ENCODE assay signal across 8 cellular contexts in the genomic region with DNA sequence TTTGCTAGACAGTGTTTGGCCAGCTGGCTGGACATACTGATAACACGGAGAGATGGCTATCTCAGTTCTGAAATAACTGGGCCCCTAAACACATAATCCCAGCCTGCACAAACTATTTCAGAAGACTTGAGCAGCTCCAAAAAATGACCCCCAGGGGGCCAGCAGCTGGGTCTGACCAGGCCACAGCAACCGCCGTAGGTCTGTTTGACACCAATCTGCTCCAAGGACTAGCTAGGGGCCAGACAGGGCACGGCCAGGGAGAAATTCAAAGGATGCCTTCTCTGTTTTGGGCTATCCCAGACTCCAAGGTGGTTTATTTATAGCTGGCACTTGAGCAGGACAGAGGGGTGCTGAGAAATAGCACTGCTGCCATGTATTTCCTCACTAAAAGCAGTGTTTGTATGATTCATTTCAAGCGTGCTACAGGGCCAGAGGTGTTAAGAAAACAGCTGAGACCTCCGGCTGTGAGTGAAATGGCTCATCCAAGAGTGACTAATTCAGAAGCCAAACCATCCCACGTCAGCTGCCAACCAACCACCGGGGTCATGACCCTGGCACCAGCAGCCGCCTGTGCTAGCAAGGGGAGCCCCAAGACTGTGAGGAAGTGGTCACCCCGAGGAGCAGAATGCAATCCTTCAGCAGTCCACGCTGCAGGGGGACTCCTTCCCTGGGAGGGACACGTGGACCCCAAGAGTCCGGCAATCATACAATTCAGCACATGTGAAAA. TPM values are rescaled to one million over a fixed set of nuclear protein-coding genes. Genes with fewer than 3 reads are reported as not detected.
DNase-seq lines count a peak whose midpoint lies in the region; ATAC-seq, FAIRE-seq and TF ChIP-seq lines count a peak whose summit lies in the region.

No MANE protein-coding gene starts in this region.

- no peak for TF ChIP-seq EP300 in gastroesophageal sphincter (IDR thresholded peaks at IDR 0.05)

- in situ Hi-C loops in gastrocnemius medialis (cut with MboI; ENCODE audit: low sequenced_read_pairs in 4 of 4): no loop called here

- H3K9me3 ChIP-seq in gastroesophageal sphincter (no peaks in the 10 kb centered on the region), gastrocnemius medialis (no peaks in the 10 kb centered on the region)

- no peaks in the 10 kb centered on the region for H3K27me3 ChIP-seq in gastroesophageal sphincter
- H3K27me3 ChIP-seq in gastrocnemius medialis: no peaks in the 10 kb centered on the region
- no peaks in the 10 kb centered on the region for H3K27me3 ChIP-seq in H7 (ENCODE audit: control insufficient read depth, insufficient read depth, low read length)

- peaks cover 0 to 22% of the 10 kb centered on the region in 2 donors for H3K36me3 ChIP-seq in gastroesophageal sphincter
- H3K36me3 ChIP-seq in gastrocnemius medialis: no peaks in the 10 kb centered on the region
- no peaks in the 10 kb centered on the region; the same call in none of the 2 replicates for H3K36me3 ChIP-seq in H7 (replicated peaks; ENCODE audit: control insufficient read depth, insufficient read depth, low read length)

- peak overlapping the region in 3 of 4 donors; percentile 71 to 77 (median 76) for H3K27ac ChIP-seq in gastroesophageal sphincter
- H3K27ac ChIP-seq in gastrocnemius medialis: peak overlapping the region; percentile 88 to 97 (median 90)

- no peak for TF ChIP-seq CTCF in gastroesophageal sphincter (IDR thresholded peaks at IDR 0.05)
- TF ChIP-seq CTCF in gastrocnemius medialis (IDR thresholded peaks at IDR 0.05 in 4 of 5, conservative IDR thresholded peaks at IDR 0.05 in 1 of 5): peak in 1 of 5 experiments; percentile 12

- H3K4me3 ChIP-seq in gastroesophageal sphincter: no peak overlapping the region
- peak overlapping the region in 1 of 4 donors; percentile 24 for H3K4me3 ChIP-seq in gastrocnemius medialis
- no peak overlapping the region for H3K4me3 ChIP-seq in H7 (ENCODE audit: insufficient read depth, low read depth, low read length)

- TF ChIP-seq POLR2A in gastroesophageal sphincter (IDR thresholded peaks at IDR 0.05) (no peak), gastrocnemius medialis (IDR thresholded peaks at IDR 0.05) (no peak)

- intact Hi-C loops in gastrocnemius medialis (cut with DNase I; ENCODE audit: low total_unique reads): loop anchor here (2.0 kb wide), 1 partner anchor 52 kb away; a partner anchor contains a TSS

- peaks cover 0 to 90% (median 23%) of the 10 kb centered on the region in 3 donors for H3K4me1 ChIP-seq in gastroesophageal sphincter
- H3K4me1 ChIP-seq in gastrocnemius medialis: peaks cover 31 to 46% of the 10 kb centered on the region in 2 donors

- ATAC-seq in HG03039 (IDR thresholded peaks at IDR 0.05; ENCODE audit: unreplicated experiment) (peak; percentile 54), gastroesophageal sphincter (peak; percentile 91), gastrocnemius medialis (peak; percentile 95 to 96)

- WGBS in gastroesophageal sphincter (ENCODE audit: low coverage in 1 of 2), 2 donors: 29 to 35% methylated on average over 2 to 3 of the region's 13 CpGs

- FAIRE-seq in RCC 7860 (lab: Jason Lieb, UNC): peak; percentile 83

- DNase-seq in NOMO-1 (lab: John Stamatoyannopoulos, UW; ENCODE audit: unreplicated experiment in 2 of 2) (peak; percentile 58 to 70), NOMO-1 treated with dmso at 0.1 percent for 144 hours (lab: John Stamatoyannopoulos, UW; ENCODE audit: unreplicated experiment) (no peak), RCC 7860 (ENCODE audit: low spot score) (peak; percentile 87), gastrocnemius medialis (peak; percentile 74 to 89), H7 (no peak)
- peak; percentile 65 for DNase-seq in activated effector memory CD4-positive, alpha-beta T cell treated with Interleukin-2 at 50 U/mL for 16 hours

RNA-seq across cellular contexts. Expression of a gene that starts 5.7 kb away (rescaled TPM):
- total RNA-seq in gastroesophageal sphincter: 10 to 100 TPM; 36.5 to 50.5 (median 41.5) TPM
- 10 to 100 TPM; 31.0 to 79.9 (median 48.8) TPM for total RNA-seq in gastrocnemius medialis
- 23.2 and 34.1 TPM in 2 replicates for total RNA-seq in H7 (2014; rRNA removed; shearing (Covaris generic))

RNA-seq across cellular contexts. Expression of a gene that starts 51.6 kb away (rescaled TPM):
- total RNA-seq in gastroesophageal sphincter: 10 to 100 TPM in 3 of 4 donors, 1 to 10 TPM in 1; 6.9 to 18.6 (median 16.0) TPM
- 10 to 100 TPM in 1 of 4 donors, 1 to 10 TPM in 3; 6.6 to 12.9 (median 7.1) TPM for total RNA-seq in gastrocnemius medialis
- total RNA-seq in H7 (2014; rRNA removed; shearing (Covaris generic)): 17.1 and 26.4 TPM in 2 replicates

RNA-seq across cellular contexts. Expression of a gene that starts 52.5 kb away (rescaled TPM):
- total RNA-seq in gastroesophageal sphincter (10 to 100 TPM in 3 of 4 donors, 1 to 10 TPM in 1; 9.5 to 28.5 (median 18.8) TPM), gastrocnemius medialis (10 to 100 TPM in 3 of 4 donors, 1 to 10 TPM in 1; 8.4 to 39.6 (median 19.3) TPM)
- 101 and 105 TPM in 2 replicates for total RNA-seq in H7 (2014; rRNA removed; shearing (Covaris generic))

RNA-seq across cellular contexts. Expression of a gene that starts 52.9 kb away (rescaled TPM):
- 10 to 100 TPM; 54.5 to 81.3 (median 66.2) TPM for total RNA-seq in gastroesophageal sphincter
- total RNA-seq in gastrocnemius medialis: 100 to 1,000 TPM; 133 to 367 (median 317) TPM
- 68.2 and 72.9 TPM in 2 replicates for total RNA-seq in H7 (2014; rRNA removed; shearing (Covaris generic))

Comparison
In these comparisons a context has a peak if more than half of its experiments do, and no peak if none do; other contexts are left out.
1. DNase-seq: peak in NOMO-1 (2 of 2), RCC 7860 (single experiment), activated effector memory CD4-positive, alpha-beta T cell treated with Interleukin-2 at 50 U/mL for 16 hours (single experiment) and gastrocnemius medialis (2 of 2); none in NOMO-1 treated with dmso at 0.1 percent for 144 hours (single experiment) and H7 (single experiment).
2. Peak in every context shown above with its lines, with median percentiles within 50 percentile points of each other: ATAC-seq.